Comparison of ENCODE assay signal across 1 cellular context in genomic region chr6:14009416-14009815, GRCh38.
TF ChIP-seq lines count a peak whose summit lies in the region.

No MANE protein-coding gene starts in this region.

TF ChIP-seq in K562, 482 proteins besides CTCF, POLR2A, EP300 and RAD21 (continued from another document):
- TF ChIP-seq MIER1 (IDR thresholded peaks at IDR 0.05; ENCODE audit: low read depth): no peak
- TF ChIP-seq HDGF (IDR thresholded peaks at IDR 0.05): no peak
